In the genomic region with DNA sequence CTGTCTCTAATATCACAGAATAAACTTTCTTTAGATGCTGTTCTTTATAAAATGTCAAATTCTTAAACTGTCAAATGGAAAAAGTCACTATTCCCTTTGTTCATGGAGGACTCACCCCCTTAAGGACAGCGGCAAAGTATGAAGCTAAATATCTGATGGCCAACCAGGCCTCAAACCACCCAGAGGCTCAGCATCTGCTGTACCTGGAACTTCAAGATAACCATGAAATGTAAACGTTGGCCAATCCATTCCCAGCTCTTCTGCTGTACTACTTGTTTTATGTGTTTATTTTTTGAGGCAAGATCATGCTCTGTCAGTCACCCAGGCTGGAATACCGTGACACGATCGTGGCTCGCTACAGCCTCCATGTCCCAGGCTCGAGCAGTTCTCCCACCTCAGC, we compare ENCODE assay signal across 28 cellular contexts. TPM values are rescaled to one million over a fixed set of nuclear protein-coding genes. Genes with fewer than 3 reads are reported as not detected.
DNase-seq lines count a peak whose midpoint lies in the region; ATAC-seq and TF ChIP-seq lines count a peak whose summit lies in the region.
"Had no signal": no experiment of that assay in that cellular context is flagged by ENCODE, and none has a peak within 500 bp of the region (broad histone marks: within the 10 kb centered on the region; RNA-seq: fewer than 3 reads in every experiment).

No MANE protein-coding gene starts in this region.

- CTCF ChIA-PET in activated CD4-positive, alpha-beta T cell treated with anti-CD3 and anti-CD28 coated beads, Interleukin-2, amount 10 ng/mL, durations not matched to agents 7 days and 5 days (lab: Charles Lee): interaction anchor here (1.1 kb wide), 2 partner anchors 13 to 24 kb away, joined by 3 read pairs; no protein-coding TSS in a partner anchor

- no peaks in the 10 kb centered on the region for H3K4me1 ChIP-seq in CD4-positive, CD25-positive, alpha-beta regulatory T cell (ENCODE audit: control insufficient read depth, insufficient read depth, low read length, poor library complexity, severe bottlenecking)
- no peaks in the 10 kb centered on the region for H3K4me1 ChIP-seq in endodermal cell (ENCODE audit: control insufficient read depth, insufficient read depth, low read length)
- H3K4me1 ChIP-seq: SJCRH30 had no signal

- H3K4me1 Mint-ChIP-seq in activated CD4-positive, alpha-beta T cell treated with anti-CD3 and anti-CD28 coated beads, Interleukin-2, amount 10 ng/mL, durations not matched to agents 24 days and 14 days: peaks cover 43% of the 10 kb centered on the region
- H3K4me1 Mint-ChIP-seq in activated CD4-positive, alpha-beta T cell treated with anti-CD3 and anti-CD28 coated beads, Interleukin-2, amount 10 ng/mL, durations not matched to agents 7 days and 5 days: peaks cover 26% of the 10 kb centered on the region
- H3K4me1 Mint-ChIP-seq in CD4-positive, CD25-positive, alpha-beta regulatory T cell: peaks cover 2 to 7% (median 7%) of the 10 kb centered on the region in 4 donors
- H3K4me1 Mint-ChIP-seq in T-helper 17 cell (peaks cover 15% of the 10 kb centered on the region), endodermal cell (peaks cover 15% of the 10 kb centered on the region)

- intact Hi-C loops in activated CD4-positive, alpha-beta T cell treated with anti-CD3 and anti-CD28 coated beads, Interleukin-2, amount 10 ng/mL, durations not matched to agents 24 days and 14 days (cut with micrococcal nuclease): no loop called here

- no peaks in the 10 kb centered on the region for H3K9me3 ChIP-seq in CD4-positive, CD25-positive, alpha-beta regulatory T cell (ENCODE audit: control insufficient read depth in 2 of 2, low read length in 2 of 2)
- H3K9me3 ChIP-seq in T-helper 17 cell (ENCODE audit: control insufficient read depth, low read length, poor library complexity, severe bottlenecking) (no peaks in the 10 kb centered on the region), endodermal cell (ENCODE audit: control insufficient read depth, low read length) (no peaks in the 10 kb centered on the region)
- H3K9me3 ChIP-seq: A549, ovary, SJCRH30, upper lobe of left lung had no signal

- ATAC-seq in CD4-positive, CD25-positive, alpha-beta regulatory T cell (ENCODE audit: low read depth in 2 of 2): no peak
- ATAC-seq in T-helper 17 cell: no peak
- ATAC-seq in GM21825 (IDR thresholded peaks at IDR 0.05; ENCODE audit: unreplicated experiment): no peak
- ATAC-seq: A549; left lobe of liver; stimulated activated effector memory CD8-positive, alpha-beta T cell treated with anti-CD3 and anti-CD28 coated beads, Interleukin-12 subunit alpha, Interleukin-12 subunit beta, amount 100 ng/mL, for 72 hours had no signal

- peaks cover 2% of the 10 kb centered on the region for H3K27me3 Mint-ChIP-seq in activated CD4-positive, alpha-beta T cell treated with anti-CD3 and anti-CD28 coated beads, Interleukin-2, amount 10 ng/mL, durations not matched to agents 24 days and 14 days
- no peaks in the 10 kb centered on the region for H3K27me3 Mint-ChIP-seq in activated CD4-positive, alpha-beta T cell treated with anti-CD3 and anti-CD28 coated beads, Interleukin-2, amount 10 ng/mL, durations not matched to agents 7 days and 5 days
- no peaks in the 10 kb centered on the region for H3K27me3 Mint-ChIP-seq in CD4-positive, CD25-positive, alpha-beta regulatory T cell
- H3K27me3 Mint-ChIP-seq in T-helper 17 cell (no peaks in the 10 kb centered on the region), endodermal cell (ENCODE audit: insufficient read depth) (no peaks in the 10 kb centered on the region)
- H3K27me3 Mint-ChIP-seq: activated B cell treated with CpG ODN at 0.5 μM for 24 hours; activated naive CD8-positive, alpha-beta T cell treated with anti-CD3 and anti-CD28 coated beads, Interleukin-2, amount 10 ng/mL, durations not matched to agents 7 days and 5 days had no signal

- peaks cover 88% of the 10 kb centered on the region for H3K36me3 Mint-ChIP-seq in activated CD4-positive, alpha-beta T cell treated with anti-CD3 and anti-CD28 coated beads, Interleukin-2, amount 10 ng/mL, durations not matched to agents 24 days and 14 days (ENCODE audit: low read depth)
- peaks cover 65% of the 10 kb centered on the region for H3K36me3 Mint-ChIP-seq in activated CD4-positive, alpha-beta T cell treated with anti-CD3 and anti-CD28 coated beads, Interleukin-2, amount 10 ng/mL, durations not matched to agents 7 days and 5 days (ENCODE audit: low read depth)
- peaks cover 58% of the 10 kb centered on the region for H3K36me3 Mint-ChIP-seq in CD4-positive, CD25-positive, alpha-beta regulatory T cell
- H3K36me3 Mint-ChIP-seq in T-helper 17 cell (ENCODE audit: low read depth) (peaks cover 9% of the 10 kb centered on the region), endodermal cell (ENCODE audit: low read depth) (peaks cover 79% of the 10 kb centered on the region)

- no peak overlapping the region for H3K27ac ChIP-seq in CD4-positive, CD25-positive, alpha-beta regulatory T cell (ENCODE audit: insufficient read depth, low read length, poor library complexity, severe bottlenecking)
- no peak overlapping the region for H3K27ac ChIP-seq in endodermal cell (ENCODE audit: low read depth, low read length)
- H3K27ac ChIP-seq: A549, cardiac muscle cell, coronary artery, ovary, SJCRH30, upper lobe of left lung had no signal

- H3K27ac Mint-ChIP-seq in activated CD4-positive, alpha-beta T cell treated with anti-CD3 and anti-CD28 coated beads, Interleukin-2, amount 10 ng/mL, durations not matched to agents 24 days and 14 days: peak overlapping the region; percentile 86
- no peak overlapping the region for H3K27ac Mint-ChIP-seq in activated CD4-positive, alpha-beta T cell treated with anti-CD3 and anti-CD28 coated beads, Interleukin-2, amount 10 ng/mL, durations not matched to agents 7 days and 5 days
- H3K27ac Mint-ChIP-seq in CD4-positive, CD25-positive, alpha-beta regulatory T cell: peak overlapping the region in 2 of 3 donors; percentile 67 to 69
- H3K27ac Mint-ChIP-seq in T-helper 17 cell (peak overlapping the region; percentile 45), endodermal cell (peak overlapping the region; percentile 42)
- H3K27ac Mint-ChIP-seq: activated B cell treated with CpG ODN at 0.5 μM for 24 hours; activated naive CD8-positive, alpha-beta T cell treated with anti-CD3 and anti-CD28 coated beads, Interleukin-2, amount 10 ng/mL, durations not matched to agents 7 days and 5 days; stimulated activated effector memory CD8-positive, alpha-beta T cell treated with anti-CD3 and anti-CD28 coated beads, Interleukin-12 subunit alpha, Interleukin-12 subunit beta, amount 100 ng/mL, for 72 hours had no signal

- no peak overlapping the region for H3K4me3 ChIP-seq in CD4-positive, CD25-positive, alpha-beta regulatory T cell (ENCODE audit: low read depth, low read length)
- H3K4me3 ChIP-seq in endodermal cell (ENCODE audit: low read length): no peak overlapping the region
- H3K4me3 ChIP-seq: A549, cardiac muscle cell, coronary artery, ovary, SJCRH30, upper lobe of left lung had no signal

- no peak overlapping the region for H3K9ac ChIP-seq in endodermal cell (ENCODE audit: extremely low read depth, low read length, poor library complexity, severe bottlenecking)

- DNase-seq in activated CD4-positive, alpha-beta T cell treated with anti-CD3 and anti-CD28 coated beads, Interleukin-2, amount 10 ng/mL, durations not matched to agents 24 days and 14 days: no peak
- no peak for DNase-seq in activated CD4-positive, alpha-beta T cell treated with anti-CD3 and anti-CD28 coated beads, Interleukin-2, amount 10 ng/mL, durations not matched to agents 7 days and 5 days
- no peak for DNase-seq in CD4-positive, CD25-positive, alpha-beta regulatory T cell
- DNase-seq in T-helper 17 cell: no peak
- DNase-seq in endodermal cell: no peak
- DNase-seq in EL: no peak
- DNase-seq in cerebellar cortex (ENCODE audit: low spot score): no peak
- DNase-seq: activated B cell treated with CpG ODN at 0.5 μM for 24 hours; activated naive CD8-positive, alpha-beta T cell treated with anti-CD3 and anti-CD28 coated beads, Interleukin-2, amount 10 ng/mL, durations not matched to agents 7 days and 5 days; DMS 273 treated with DMSO at 0.1 percent for 48 hours; effector CD8-positive, alpha-beta T cell; glutamatergic neuron; HCEC 1CT; MM.1S; NCI-H1105 treated with DMSO at 0.1 percent for 48 hours; NCI-H187 treated with DMSO at 0.1 percent for 48 hours; NCI-H2171; NCI-H82; ovary; RPMI8226; SJCRH30; upper lobe of left lung had no signal

- POLR2A ChIA-PET in activated CD4-positive, alpha-beta T cell treated with anti-CD3 and anti-CD28 coated beads, Interleukin-2, amount 10 ng/mL, durations not matched to agents 7 days and 5 days (lab: Charles Lee): interaction anchor here (0.6 kb wide), 1 partner anchor 25 kb away, joined by 5 read pairs; no protein-coding TSS in a partner anchor

- no peaks in the 10 kb centered on the region for H3K27me3 ChIP-seq in CD4-positive, CD25-positive, alpha-beta regulatory T cell (ENCODE audit: control insufficient read depth, insufficient read depth, low read length)
- H3K27me3 ChIP-seq in endodermal cell (ENCODE audit: control insufficient read depth, insufficient read depth, low read length, poor library complexity, severe bottlenecking): no peaks in the 10 kb centered on the region
- H3K27me3 ChIP-seq: cardiac muscle cell, ovary, SJCRH30, upper lobe of left lung had no signal

- H3K36me3 ChIP-seq in CD4-positive, CD25-positive, alpha-beta regulatory T cell (ENCODE audit: control insufficient read depth, insufficient read depth, low read length): peaks cover 76% of the 10 kb centered on the region
- peaks cover 94% of the 10 kb centered on the region for H3K36me3 ChIP-seq in endodermal cell (ENCODE audit: control insufficient read depth, insufficient read depth, low read length)
- H3K36me3 ChIP-seq: ovary had no signal

- WGBS in endodermal cell (ENCODE audit: insufficient coverage in 1 of 2, insufficient read length in 1 of 2), 2 experiments: 95 to 100% methylated on average over 2 to 7 of the region's 7 CpGs

- no peak overlapping the region for H3K4me3 Mint-ChIP-seq in activated CD4-positive, alpha-beta T cell treated with anti-CD3 and anti-CD28 coated beads, Interleukin-2, amount 10 ng/mL, durations not matched to agents 24 days and 14 days
- no peak overlapping the region for H3K4me3 Mint-ChIP-seq in activated CD4-positive, alpha-beta T cell treated with anti-CD3 and anti-CD28 coated beads, Interleukin-2, amount 10 ng/mL, durations not matched to agents 7 days and 5 days
- no peak overlapping the region for H3K4me3 Mint-ChIP-seq in CD4-positive, CD25-positive, alpha-beta regulatory T cell
- H3K4me3 Mint-ChIP-seq in T-helper 17 cell: no peak overlapping the region
- H3K4me3 Mint-ChIP-seq in endodermal cell: no peak overlapping the region
- H3K4me3 Mint-ChIP-seq: activated B cell treated with CpG ODN at 0.5 μM for 24 hours; activated naive CD8-positive, alpha-beta T cell treated with anti-CD3 and anti-CD28 coated beads, Interleukin-2, amount 10 ng/mL, durations not matched to agents 7 days and 5 days; stimulated activated effector memory CD8-positive, alpha-beta T cell treated with anti-CD3 and anti-CD28 coated beads, Interleukin-12 subunit alpha, Interleukin-12 subunit beta, amount 100 ng/mL, for 72 hours had no signal

- no peak for TF ChIP-seq CTCF in endodermal cell (conservative IDR thresholded peaks at IDR 0.05)

- H3K9me3 Mint-ChIP-seq in activated CD4-positive, alpha-beta T cell treated with anti-CD3 and anti-CD28 coated beads, Interleukin-2, amount 10 ng/mL, durations not matched to agents 24 days and 14 days: no peaks in the 10 kb centered on the region
- no peaks in the 10 kb centered on the region for H3K9me3 Mint-ChIP-seq in activated CD4-positive, alpha-beta T cell treated with anti-CD3 and anti-CD28 coated beads, Interleukin-2, amount 10 ng/mL, durations not matched to agents 7 days and 5 days
- H3K9me3 Mint-ChIP-seq in CD4-positive, CD25-positive, alpha-beta regulatory T cell: no peaks in the 10 kb centered on the region
- no peaks in the 10 kb centered on the region for H3K9me3 Mint-ChIP-seq in endodermal cell
- H3K9me3 Mint-ChIP-seq: activated B cell treated with CpG ODN at 0.5 μM for 24 hours; activated naive CD8-positive, alpha-beta T cell treated with anti-CD3 and anti-CD28 coated beads, Interleukin-2, amount 10 ng/mL, durations not matched to agents 7 days and 5 days; stimulated activated effector memory CD8-positive, alpha-beta T cell treated with anti-CD3 and anti-CD28 coated beads, Interleukin-12 subunit alpha, Interleukin-12 subunit beta, amount 100 ng/mL, for 72 hours had no signal

RNA-seq across cellular contexts. Expression of a gene that starts 15.7 kb away (rescaled TPM):
- total RNA-seq in activated CD4-positive, alpha-beta T cell treated with anti-CD3 and anti-CD28 coated beads, Interleukin-2, amount 10 ng/mL, durations not matched to agents 24 days and 14 days: 82.9 and 84.4 TPM in 2 replicates
- total RNA-seq in activated CD4-positive, alpha-beta T cell treated with anti-CD3 and anti-CD28 coated beads, Interleukin-2, amount 10 ng/mL, durations not matched to agents 7 days and 5 days: 10 to 100 TPM; 41.9 to 45.1 TPM
- 12.0 TPM for total RNA-seq in CD4-positive, CD25-positive, alpha-beta regulatory T cell
- polyA plus RNA-seq in CD4-positive, CD25-positive, alpha-beta regulatory T cell: 10 to 100 TPM; 19.2 to 21.1 (median 20.1) TPM
- total RNA-seq in T-helper 17 cell: 10 to 100 TPM; 10.6 to 15.8 TPM
- total RNA-seq in endodermal cell: 10 to 100 TPM; 32.2 to 46.2 TPM
- 56.0 TPM for polyA plus RNA-seq in endodermal cell (2013, experiment 1 of 2)
- polyA plus RNA-seq in endodermal cell (2013, experiment 2 of 2): 48.0 TPM

RNA-seq across cellular contexts. Expression of a gene that starts 28.8 kb away (rescaled TPM):
- total RNA-seq in activated CD4-positive, alpha-beta T cell treated with anti-CD3 and anti-CD28 coated beads, Interleukin-2, amount 10 ng/mL, durations not matched to agents 24 days and 14 days: 129 and 133 TPM in 2 replicates
- total RNA-seq in activated CD4-positive, alpha-beta T cell treated with anti-CD3 and anti-CD28 coated beads, Interleukin-2, amount 10 ng/mL, durations not matched to agents 7 days and 5 days: 10 to 100 TPM; 44.3 to 46.4 TPM
- total RNA-seq in CD4-positive, CD25-positive, alpha-beta regulatory T cell: 30.8 TPM
- 10 to 100 TPM; 16.0 to 26.2 (median 22.2) TPM for polyA plus RNA-seq in CD4-positive, CD25-positive, alpha-beta regulatory T cell
- total RNA-seq in T-helper 17 cell: 10 to 100 TPM; 26.9 to 36.2 TPM
- total RNA-seq in endodermal cell: 10 to 100 TPM; 60.7 to 61.7 TPM
- polyA plus RNA-seq in endodermal cell (2013, experiment 1 of 2): 54.5 TPM
- 62.1 TPM for polyA plus RNA-seq in endodermal cell (2013, experiment 2 of 2)
